22 cellular contexts compared by ENCODE assay signal in genomic region chr18:8277270-8277669, GRCh38.
A peak's percentile ranks its signal among the peaks of the same experiment; 100 is the strongest.
DNase-seq lines count a peak whose midpoint lies in the region; ATAC-seq and TF ChIP-seq lines count a peak whose summit lies in the region.
"Had no signal": no experiment of that assay in that cellular context is flagged by ENCODE, and none has a peak within 500 bp of the region (broad histone marks: within the 10 kb centered on the region; RNA-seq: fewer than 3 reads in every experiment).

No MANE protein-coding gene starts in this region.

- H3K27me3 ChIP-seq in adipocyte (replicated peaks; ENCODE audit: control insufficient read depth, insufficient read depth, low read length) (no peaks in the 10 kb centered on the region), right lobe of liver (no peaks in the 10 kb centered on the region), testis (no peaks in the 10 kb centered on the region)
- H3K27me3 ChIP-seq: MG63 had no signal

- H3K4me1 ChIP-seq in adipocyte (ENCODE audit: control insufficient read depth, insufficient read depth, low read length) (peaks cover 12% of the 10 kb centered on the region), right lobe of liver (no peaks in the 10 kb centered on the region), testis (no peaks in the 10 kb centered on the region)

- intact Hi-C loops in right lobe of liver (cut with DNase I): no loop called here
- intact Hi-C loops in testis (cut with DNase I; ENCODE audit: low total_unique reads): no loop called here

- ATAC-seq in right lobe of liver: peak; percentile 34 to 89 (median 76)
- ATAC-seq: GM23338, Panc1 had no signal

- H3K36me3 ChIP-seq in adipocyte (ENCODE audit: control insufficient read depth, insufficient read depth, low read length, severe bottlenecking) (no peaks in the 10 kb centered on the region), right lobe of liver (no peaks in the 10 kb centered on the region), testis (ENCODE audit: low read depth, missing control alignments) (no peaks in the 10 kb centered on the region)
- H3K36me3 ChIP-seq: MG63 had no signal

- peak; percentile 66 for DNase-seq in adipocyte (ENCODE audit: low read depth)
- peak; percentile 92 for DNase-seq in choroid plexus epithelial cell (ENCODE audit: low read depth)
- DNase-seq in fibroblast of the aortic adventitia (ENCODE audit: low read depth): peak; percentile 15
- DNase-seq in right lobe of liver: no peak
- DNase-seq in testis: no peak
- no peak for DNase-seq in GM10266 (ENCODE audit: extremely low spot score)
- DNase-seq in NCI-H128 (lab: John Stamatoyannopoulos, UW; ENCODE audit: unreplicated experiment): no peak
- DNase-seq: Calu3, DMS79 treated with DMSO at 0.1 percent for 48 hours, H9, KBM-7, MG63, NCI-H1105 treated with DMSO at 0.1 percent for 48 hours, NCI-H1694, NCI-H2029 treated with DMSO at 0.1 percent for 48 hours, NCI-H226, NCI-H510A, NCI-H69, SHP77 had no signal

- 13% methylated on average over 1 of the region's 1 CpG for WGBS in right lobe of liver (ENCODE audit: insufficient coverage, low coverage, low lambda C conversion rate, missing lambda C conversion rate)
- 43 to 51% methylated on average over 1 of the region's 1 CpG for WGBS in testis, 2 donors

- H3K9me3 ChIP-seq in adipocyte (ENCODE audit: control insufficient read depth, low read length) (no peaks in the 10 kb centered on the region), right lobe of liver (no peaks in the 10 kb centered on the region), testis (no peaks in the 10 kb centered on the region)
- H3K9me3 ChIP-seq: MG63 had no signal

- TF ChIP-seq CTCF in choroid plexus epithelial cell (conservative IDR thresholded peaks at IDR 0.05; ENCODE audit: low read depth, low read length) (peak; percentile 38), fibroblast of the aortic adventitia (IDR thresholded peaks at IDR 0.05; ENCODE audit: insufficient read depth, low read length) (no peak), right lobe of liver (IDR thresholded peaks at IDR 0.05) (no peak), testis (IDR thresholded peaks at IDR 0.05) (no peak), GM10266 (IDR thresholded peaks at IDR 0.05; ENCODE audit: control insufficient read depth, insufficient read depth, low read depth, missing control alignments) (no peak)

- H3K4me3 ChIP-seq in adipocyte (ENCODE audit: low read length) (no peak overlapping the region), choroid plexus epithelial cell (ENCODE audit: low read depth, low read length) (no peak overlapping the region), fibroblast of the aortic adventitia (ENCODE audit: low read depth, low read length) (no peak overlapping the region), right lobe of liver (no peak overlapping the region), testis (no peak overlapping the region)
- H3K4me3 ChIP-seq: GM23338, MG63 had no signal

- no peak overlapping the region for H3K9ac ChIP-seq in adipocyte (ENCODE audit: low read length)

- no peak for TF ChIP-seq POLR2A in right lobe of liver (IDR thresholded peaks at IDR 0.05)
- no peak for TF ChIP-seq POLR2A in testis (IDR thresholded peaks at IDR 0.05)

- no peak overlapping the region for H3K27ac ChIP-seq in right lobe of liver
- no peak overlapping the region for H3K27ac ChIP-seq in testis
- H3K27ac ChIP-seq: RWPE1 had no signal

Comparison
In these comparisons a context has a peak if more than half of its experiments do, and no peak if none do; other contexts are left out.
1. DNase-seq: peak in adipocyte (single experiment), choroid plexus epithelial cell (single experiment) and fibroblast of the aortic adventitia (single experiment); none in right lobe of liver (0 of 3), testis (single experiment), GM10266 (single experiment) and NCI-H128 (single experiment).